Comparison of ENCODE assay signal across 12 cellular contexts in the genomic region with DNA sequence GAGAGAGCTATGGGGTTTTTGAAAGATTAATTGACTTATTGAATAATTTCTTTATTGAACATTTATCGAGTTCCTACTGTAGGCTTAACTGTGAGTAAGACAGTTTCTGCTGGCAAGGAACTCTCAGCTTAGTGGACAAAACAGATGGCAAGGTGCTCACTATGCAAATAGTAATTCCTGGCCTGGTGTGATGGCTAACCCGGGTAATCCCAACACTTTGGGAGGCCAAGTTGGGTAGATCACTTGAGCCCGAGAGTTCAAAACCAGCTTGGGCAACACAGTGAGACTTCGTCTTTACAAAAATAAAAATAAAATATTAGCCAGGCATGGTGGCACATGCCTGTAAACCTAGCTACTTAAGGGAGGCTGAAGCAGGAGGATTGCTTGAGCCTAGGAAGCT. TPM values are rescaled to one million over a fixed set of nuclear protein-coding genes. Genes with fewer than 3 reads are reported as not detected.
DNase-seq lines count a peak whose midpoint lies in the region; ATAC-seq and TF ChIP-seq lines count a peak whose summit lies in the region.
"Had no signal": no experiment of that assay in that cellular context is flagged by ENCODE, and none has a peak within 500 bp of the region (broad histone marks: within the 10 kb centered on the region; RNA-seq: fewer than 3 reads in every experiment).

No MANE protein-coding gene starts in this region.

- no peak overlapping the region for H3K4me3 ChIP-seq in neural progenitor cell
- H3K4me3 ChIP-seq: BLaER1 treated with 17β-estradiol and CSF1 and Interleukin-3, amounts not matched to agents 10 nM and 100 nM; GM23248; HAP-1 had no signal

- H3F3A ChIP-seq in neural progenitor cell (ENCODE audit: low read depth), result no peaks in the 10 kb centered on the region

- H3K79me2 ChIP-seq in neural progenitor cell (ENCODE audit: low read depth), result no peaks in the 10 kb centered on the region

- H4K20me1 ChIP-seq in neural progenitor cell (ENCODE audit: low read depth), result no peaks in the 10 kb centered on the region
- H4K20me1 ChIP-seq: BLaER1 treated with 17β-estradiol and CSF1 and Interleukin-3, amounts not matched to agents 10 nM and 100 nM had no signal

- H3K4me1 Mint-ChIP-seq in CD14-positive monocyte, result peaks cover 29% of the 10 kb centered on the region
- peaks cover 48% of the 10 kb centered on the region for H3K4me1 Mint-ChIP-seq in neural progenitor cell
- peaks cover 13% of the 10 kb centered on the region for H3K4me1 Mint-ChIP-seq in stimulated activated memory B cell treated with anti-CD40 and anti-IgM and Interleukin-4, amounts not matched to agents 10 μg/mL and 1 μg/mL and 100 μg/mL, for 72 hours
- no peaks in the 10 kb centered on the region for H3K4me1 Mint-ChIP-seq in activated T-helper 2 cell treated with anti-CD3 and anti-CD28 coated beads, Interferon-gamma antibody, Interleukin-2, Interleukin-4, amounts not matched to agents 10 μg/mL and 5 μg/mL and 100 μg/mL, durations not matched to agents 14 hours and 24 hours and 36 hours (ENCODE audit: low read depth)

- peaks cover 12% of the 10 kb centered on the region for H3K4me1 ChIP-seq in neural progenitor cell
- H3K4me1 ChIP-seq: HAP-1 had no signal

- TF ChIP-seq CTCF in CD14-positive monocyte (IDR thresholded peaks at IDR 0.05) (no peak), neural progenitor cell (IDR thresholded peaks at IDR 0.05) (no peak)

- H2AFZ ChIP-seq in neural progenitor cell (replicated peaks), result no peak overlapping the region

- DNase-seq in CD14-positive monocyte (ENCODE audit: low spot score) (no peak), NCI-H82 treated with DMSO at 0.1 percent for 48 hours (lab: John Stamatoyannopoulos, UW; ENCODE audit: unreplicated experiment) (peak; percentile 46), neural progenitor cell (ENCODE audit: low spot score) (no peak), left ventricle myocardium superior (no peak)
- no peak for DNase-seq in activated T-helper 2 cell treated with anti-CD3 and anti-CD28 coated beads, Interferon-gamma antibody, Interleukin-2, Interleukin-4, amounts not matched to agents 10 μg/mL and 5 μg/mL and 100 μg/mL, durations not matched to agents 14 hours and 24 hours and 36 hours (ENCODE audit: low spot score)
- DNase-seq: Caco-2; CD4-positive, alpha-beta T cell had no signal

- H3K27ac ChIP-seq in neural progenitor cell, result no peak overlapping the region
- H3K27ac ChIP-seq: GM23248 had no signal

- H3K36me3 ChIP-seq in neural progenitor cell, result no peaks in the 10 kb centered on the region
- H3K36me3 ChIP-seq: BLaER1 treated with 17β-estradiol and CSF1 and Interleukin-3, amounts not matched to agents 10 nM and 100 nM; HAP-1 had no signal

- no peaks in the 10 kb centered on the region for H3K9me3 ChIP-seq in neural progenitor cell (ENCODE audit: low read depth)
- H3K9me3 ChIP-seq: Caco-2, HAP-1 had no signal

- H3K9me3 Mint-ChIP-seq in CD14-positive monocyte (peaks cover 0 to 3% (median 0%) of the 10 kb centered on the region in 7 donors), neural progenitor cell (peaks cover 2% of the 10 kb centered on the region)
- no peaks in the 10 kb centered on the region for H3K9me3 Mint-ChIP-seq in stimulated activated memory B cell treated with anti-CD40 and anti-IgM and Interleukin-4, amounts not matched to agents 10 μg/mL and 1 μg/mL and 100 μg/mL, for 72 hours
- H3K9me3 Mint-ChIP-seq in activated T-helper 2 cell treated with anti-CD3 and anti-CD28 coated beads, Interferon-gamma antibody, Interleukin-2, Interleukin-4, amounts not matched to agents 10 μg/mL and 5 μg/mL and 100 μg/mL, durations not matched to agents 14 hours and 24 hours and 36 hours, result no peaks in the 10 kb centered on the region
- H3K9me3 Mint-ChIP-seq: CD4-positive, alpha-beta T cell had no signal

- H3K9ac ChIP-seq in neural progenitor cell, result no peak overlapping the region
- H3K9ac ChIP-seq: GM23248 had no signal

- H3K27me3 Mint-ChIP-seq in CD14-positive monocyte (ENCODE audit: low read depth in 3 of 3), result peaks cover 2 to 8% (median 7%) of the 10 kb centered on the region in 3 donors
- H3K27me3 Mint-ChIP-seq in neural progenitor cell (ENCODE audit: insufficient read depth, low read depth), result peaks cover 11% of the 10 kb centered on the region
- peaks cover 23% of the 10 kb centered on the region for H3K27me3 Mint-ChIP-seq in stimulated activated memory B cell treated with anti-CD40 and anti-IgM and Interleukin-4, amounts not matched to agents 10 μg/mL and 1 μg/mL and 100 μg/mL, for 72 hours
- peaks cover 3% of the 10 kb centered on the region for H3K27me3 Mint-ChIP-seq in activated T-helper 2 cell treated with anti-CD3 and anti-CD28 coated beads, Interferon-gamma antibody, Interleukin-2, Interleukin-4, amounts not matched to agents 10 μg/mL and 5 μg/mL and 100 μg/mL, durations not matched to agents 14 hours and 24 hours and 36 hours (ENCODE audit: low read depth)

- H3K27ac Mint-ChIP-seq in CD14-positive monocyte (peak overlapping the region; percentile 65 to 89 (median 83)), neural progenitor cell (no peak overlapping the region)
- H3K27ac Mint-ChIP-seq in stimulated activated memory B cell treated with anti-CD40 and anti-IgM and Interleukin-4, amounts not matched to agents 10 μg/mL and 1 μg/mL and 100 μg/mL, for 72 hours, result peak overlapping the region; percentile 5
- no peak overlapping the region for H3K27ac Mint-ChIP-seq in activated T-helper 2 cell treated with anti-CD3 and anti-CD28 coated beads, Interferon-gamma antibody, Interleukin-2, Interleukin-4, amounts not matched to agents 10 μg/mL and 5 μg/mL and 100 μg/mL, durations not matched to agents 14 hours and 24 hours and 36 hours
- H3K27ac Mint-ChIP-seq: B cell; CD4-positive, alpha-beta T cell had no signal

- intact Hi-C loops in CD14-positive monocyte (cut with micrococcal nuclease), result no loop called here
- intact Hi-C loops in activated T-helper 2 cell treated with anti-CD3 and anti-CD28 coated beads, Interferon-gamma antibody, Interleukin-2, Interleukin-4, amounts not matched to agents 10 μg/mL and 5 μg/mL and 100 μg/mL, durations not matched to agents 14 hours and 24 hours and 36 hours (cut with micrococcal nuclease), result no loop called here
- intact Hi-C loops in left ventricle myocardium superior (cut with micrococcal nuclease), result no loop called here

- H3K27me3 ChIP-seq in neural progenitor cell, result no peaks in the 10 kb centered on the region
- H3K27me3 ChIP-seq: BLaER1 treated with 17β-estradiol and CSF1 and Interleukin-3, amounts not matched to agents 10 nM and 100 nM had no signal

- H3K4me2 ChIP-seq in neural progenitor cell, result no peak overlapping the region

- no peak for ATAC-seq in stimulated activated memory B cell treated with anti-CD40 and anti-IgM and Interleukin-4, amounts not matched to agents 10 μg/mL and 1 μg/mL and 100 μg/mL, for 72 hours
- no peak for ATAC-seq in left ventricle myocardium superior

- H3K36me3 Mint-ChIP-seq in CD14-positive monocyte (peaks cover 0 to 6% of the 10 kb centered on the region in 2 donors), neural progenitor cell (no peaks in the 10 kb centered on the region)
- H3K36me3 Mint-ChIP-seq in stimulated activated memory B cell treated with anti-CD40 and anti-IgM and Interleukin-4, amounts not matched to agents 10 μg/mL and 1 μg/mL and 100 μg/mL, for 72 hours, result no peaks in the 10 kb centered on the region
- no peaks in the 10 kb centered on the region for H3K36me3 Mint-ChIP-seq in activated T-helper 2 cell treated with anti-CD3 and anti-CD28 coated beads, Interferon-gamma antibody, Interleukin-2, Interleukin-4, amounts not matched to agents 10 μg/mL and 5 μg/mL and 100 μg/mL, durations not matched to agents 14 hours and 24 hours and 36 hours (ENCODE audit: low read depth)

- H3K4me3 Mint-ChIP-seq in CD14-positive monocyte (no peak overlapping the region), neural progenitor cell (peak overlapping the region; percentile 52)
- no peak overlapping the region for H3K4me3 Mint-ChIP-seq in stimulated activated memory B cell treated with anti-CD40 and anti-IgM and Interleukin-4, amounts not matched to agents 10 μg/mL and 1 μg/mL and 100 μg/mL, for 72 hours
- H3K4me3 Mint-ChIP-seq in activated T-helper 2 cell treated with anti-CD3 and anti-CD28 coated beads, Interferon-gamma antibody, Interleukin-2, Interleukin-4, amounts not matched to agents 10 μg/mL and 5 μg/mL and 100 μg/mL, durations not matched to agents 14 hours and 24 hours and 36 hours (ENCODE audit: low read depth), result no peak overlapping the region
- H3K4me3 Mint-ChIP-seq: B cell; CD4-positive, alpha-beta T cell had no signal

RNA-seq across cellular contexts. Expression of gene TGM2, which starts 13.5 kb away (rescaled TPM):
- polyA plus RNA-seq in CD14-positive monocyte, result 1 to 10 TPM in 1 of 2 donors, under 1 TPM in 1; 0.47 to 1.6 TPM
- total RNA-seq in neural progenitor cell (ENCODE audit: low replicate concordance) (0.22 and 0.28 TPM in 2 replicates), left ventricle myocardium superior (473 TPM)
- not detected in 2 replicates for total RNA-seq in activated T-helper 2 cell treated with anti-CD3 and anti-CD28 coated beads, Interferon-gamma antibody, Interleukin-2, Interleukin-4, amounts not matched to agents 10 μg/mL and 5 μg/mL and 100 μg/mL, durations not matched to agents 14 hours and 24 hours and 36 hours

Comparison
In these comparisons a context has a peak if more than half of its experiments do, and no peak if none do; other contexts are left out.
1. H3K27ac Mint-ChIP-seq: peak in CD14-positive monocyte (7 of 7) and stimulated activated memory B cell treated with anti-CD40 and anti-IgM and Interleukin-4, amounts not matched to agents 10 μg/mL and 1 μg/mL and 100 μg/mL, for 72 hours (single experiment); none in neural progenitor cell (single experiment) and activated T-helper 2 cell treated with anti-CD3 and anti-CD28 coated beads, Interferon-gamma antibody, Interleukin-2, Interleukin-4, amounts not matched to agents 10 μg/mL and 5 μg/mL and 100 μg/mL, durations not matched to agents 14 hours and 24 hours and 36 hours (single experiment).
2. RNA of gene TGM2, which starts 13.5 kb away (total RNA-seq): 473 TPM in left ventricle myocardium superior (single experiment); 0.22 to 0.28 TPM in neural progenitor cell and not detected in activated T-helper 2 cell treated with anti-CD3 and anti-CD28 coated beads, Interferon-gamma antibody, Interleukin-2, Interleukin-4, amounts not matched to agents 10 μg/mL and 5 μg/mL and 100 μg/mL, durations not matched to agents 14 hours and 24 hours and 36 hours; every median in the first group is over 100 times any median in the second.